ENCODE assay signal across 1 cellular context in the genomic region with DNA sequence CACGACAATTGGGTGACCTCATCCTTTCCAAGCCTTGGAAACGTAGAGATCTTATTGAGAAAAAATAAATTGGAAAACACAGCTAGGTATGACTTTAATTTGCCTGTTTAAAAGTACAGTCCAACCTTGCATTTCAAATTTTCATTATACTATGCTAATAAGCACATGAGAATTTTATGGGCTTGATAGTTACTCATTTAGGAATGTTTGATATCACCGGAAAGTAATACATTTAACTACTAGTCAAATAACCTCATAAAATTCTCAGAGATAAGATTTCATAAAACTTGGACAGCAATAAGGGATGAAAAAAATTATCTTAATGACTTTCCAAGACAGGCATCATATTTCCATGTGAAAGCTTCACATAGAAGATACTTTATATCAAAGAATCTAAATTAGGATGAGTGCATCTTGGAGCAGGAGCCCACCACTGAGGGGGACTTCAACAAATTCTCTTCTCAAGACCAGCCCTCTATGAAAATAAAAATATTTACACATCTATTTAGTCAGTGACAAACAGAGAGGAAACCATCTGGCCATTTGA.
TF ChIP-seq lines count a peak whose summit lies in the region.

No MANE protein-coding gene starts in this region.

TF ChIP-seq in HEK293, 187 proteins besides CTCF, POLR2A, EP300 and RAD21 (continued from another document and continues in another):
- peak; percentile 68; the same call in 1 of the 2 replicates for TF ChIP-seq FEZF1 (tag by site-specific recombination; IDR thresholded peaks at IDR 0.05)
- no peak for TF ChIP-seq ZNF155 (tag by site-specific recombination; IDR thresholded peaks at IDR 0.05)
- no peak for TF ChIP-seq ZNF214 (tag by site-specific recombination; IDR thresholded peaks at IDR 0.05; ENCODE audit: borderline replicate concordance)
- TF ChIP-seq ZFHX2 (tag by site-specific recombination; conservative IDR thresholded peaks at IDR 0.05): no peak
- no peak for TF ChIP-seq ZNF221 (tag by site-specific recombination; IDR thresholded peaks at IDR 0.05; ENCODE audit: borderline replicate concordance)
- TF ChIP-seq ZNF610 (tag by site-specific recombination; IDR thresholded peaks at IDR 0.05; ENCODE audit: borderline replicate concordance): no peak
- TF ChIP-seq ZNF37A (tag by site-specific recombination; IDR thresholded peaks at IDR 0.05): no peak
- no peak; the same call in 1 of the 2 replicates for TF ChIP-seq ZNF10 (tag by site-specific recombination; IDR thresholded peaks at IDR 0.05)
- TF ChIP-seq ZIC2 (tag by site-specific recombination; IDR thresholded peaks at IDR 0.05): no peak
- TF ChIP-seq ZNF23 (tag by site-specific recombination; IDR thresholded peaks at IDR 0.05; ENCODE audit: borderline replicate concordance): no peak
- no peak for TF ChIP-seq ZNF266 (tag by site-specific recombination; IDR thresholded peaks at IDR 0.05; ENCODE audit: low read depth)
- no peak for TF ChIP-seq ZNF747 (tag by site-specific recombination; IDR thresholded peaks at IDR 0.05)
- TF ChIP-seq ZNF791 (tag by site-specific recombination; IDR thresholded peaks at IDR 0.05): no peak
- no peak for TF ChIP-seq KLF9 (tag by site-specific recombination; IDR thresholded peaks at IDR 0.05; ENCODE audit: low read depth)
- no peak for TF ChIP-seq ZNF184 (tag by site-specific recombination; IDR thresholded peaks at IDR 0.05)
- TF ChIP-seq ZSCAN16 (tag by site-specific recombination; IDR thresholded peaks at IDR 0.05): no peak
- no peak for TF ChIP-seq ZBTB48 (tag by site-specific recombination; IDR thresholded peaks at IDR 0.05)
- TF ChIP-seq, protein P1, sequence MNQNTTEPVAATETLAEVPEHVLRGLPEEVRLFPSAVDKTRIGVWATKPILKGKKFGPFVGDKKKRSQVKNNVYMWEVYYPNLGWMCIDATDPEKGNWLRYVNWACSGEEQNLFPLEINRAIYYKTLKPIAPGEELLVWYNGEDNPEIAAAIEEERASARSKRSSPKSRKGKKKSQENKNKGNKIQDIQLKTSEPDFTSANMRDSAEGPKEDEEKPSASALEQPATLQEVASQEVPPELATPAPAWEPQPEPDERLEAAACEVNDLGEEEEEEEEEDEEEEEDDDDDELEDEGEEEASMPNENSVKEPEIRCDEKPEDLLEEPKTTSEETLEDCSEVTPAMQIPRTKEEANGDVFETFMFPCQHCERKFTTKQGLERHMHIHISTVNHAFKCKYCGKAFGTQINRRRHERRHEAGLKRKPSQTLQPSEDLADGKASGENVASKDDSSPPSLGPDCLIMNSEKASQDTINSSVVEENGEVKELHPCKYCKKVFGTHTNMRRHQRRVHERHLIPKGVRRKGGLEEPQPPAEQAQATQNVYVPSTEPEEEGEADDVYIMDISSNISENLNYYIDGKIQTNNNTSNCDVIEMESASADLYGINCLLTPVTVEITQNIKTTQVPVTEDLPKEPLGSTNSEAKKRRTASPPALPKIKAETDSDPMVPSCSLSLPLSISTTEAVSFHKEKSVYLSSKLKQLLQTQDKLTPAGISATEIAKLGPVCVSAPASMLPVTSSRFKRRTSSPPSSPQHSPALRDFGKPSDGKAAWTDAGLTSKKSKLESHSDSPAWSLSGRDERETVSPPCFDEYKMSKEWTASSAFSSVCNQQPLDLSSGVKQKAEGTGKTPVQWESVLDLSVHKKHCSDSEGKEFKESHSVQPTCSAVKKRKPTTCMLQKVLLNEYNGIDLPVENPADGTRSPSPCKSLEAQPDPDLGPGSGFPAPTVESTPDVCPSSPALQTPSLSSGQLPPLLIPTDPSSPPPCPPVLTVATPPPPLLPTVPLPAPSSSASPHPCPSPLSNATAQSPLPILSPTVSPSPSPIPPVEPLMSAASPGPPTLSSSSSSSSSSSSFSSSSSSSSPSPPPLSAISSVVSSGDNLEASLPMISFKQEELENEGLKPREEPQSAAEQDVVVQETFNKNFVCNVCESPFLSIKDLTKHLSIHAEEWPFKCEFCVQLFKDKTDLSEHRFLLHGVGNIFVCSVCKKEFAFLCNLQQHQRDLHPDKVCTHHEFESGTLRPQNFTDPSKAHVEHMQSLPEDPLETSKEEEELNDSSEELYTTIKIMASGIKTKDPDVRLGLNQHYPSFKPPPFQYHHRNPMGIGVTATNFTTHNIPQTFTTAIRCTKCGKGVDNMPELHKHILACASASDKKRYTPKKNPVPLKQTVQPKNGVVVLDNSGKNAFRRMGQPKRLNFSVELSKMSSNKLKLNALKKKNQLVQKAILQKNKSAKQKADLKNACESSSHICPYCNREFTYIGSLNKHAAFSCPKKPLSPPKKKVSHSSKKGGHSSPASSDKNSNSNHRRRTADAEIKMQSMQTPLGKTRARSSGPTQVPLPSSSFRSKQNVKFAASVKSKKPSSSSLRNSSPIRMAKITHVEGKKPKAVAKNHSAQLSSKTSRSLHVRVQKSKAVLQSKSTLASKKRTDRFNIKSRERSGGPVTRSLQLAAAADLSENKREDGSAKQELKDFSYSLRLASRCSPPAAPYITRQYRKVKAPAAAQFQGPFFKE (tag by site-specific recombination; IDR thresholded peaks at IDR 0.05; ENCODE audit: borderline replicate concordance): no peak
- TF ChIP-seq, protein P2, sequence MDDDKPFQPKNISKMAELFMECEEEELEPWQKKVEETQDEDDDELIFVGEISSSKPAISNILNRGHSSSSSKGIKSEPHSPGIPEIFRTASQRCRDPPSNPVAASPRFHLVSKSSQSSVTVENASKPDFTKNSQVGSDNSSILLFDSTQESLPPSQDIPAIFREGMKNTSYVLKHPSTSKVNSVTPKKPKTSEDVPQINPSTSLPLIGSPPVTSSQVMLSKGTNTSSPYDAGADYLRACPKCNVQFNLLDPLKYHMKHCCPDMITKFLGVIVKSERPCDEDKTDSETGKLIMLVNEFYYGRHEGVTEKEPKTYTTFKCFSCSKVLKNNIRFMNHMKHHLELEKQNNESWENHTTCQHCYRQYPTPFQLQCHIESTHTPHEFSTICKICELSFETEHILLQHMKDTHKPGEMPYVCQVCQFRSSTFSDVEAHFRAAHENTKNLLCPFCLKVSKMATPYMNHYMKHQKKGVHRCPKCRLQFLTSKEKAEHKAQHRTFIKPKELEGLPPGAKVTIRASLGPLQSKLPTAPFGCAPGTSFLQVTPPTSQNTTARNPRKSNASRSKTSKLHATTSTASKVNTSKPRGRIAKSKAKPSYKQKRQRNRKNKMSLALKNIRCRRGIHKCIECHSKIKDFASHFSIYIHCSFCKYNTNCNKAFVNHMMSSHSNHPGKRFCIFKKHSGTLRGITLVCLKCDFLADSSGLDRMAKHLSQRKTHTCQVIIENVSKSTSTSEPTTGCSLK (tag by site-specific recombination; IDR thresholded peaks at IDR 0.05): no peak
- TF ChIP-seq GLI4 (tag by site-specific recombination; IDR thresholded peaks at IDR 0.05): no peak
- TF ChIP-seq ZNF324 (tag by site-specific recombination; IDR thresholded peaks at IDR 0.05): no peak
- TF ChIP-seq, protein P3, sequence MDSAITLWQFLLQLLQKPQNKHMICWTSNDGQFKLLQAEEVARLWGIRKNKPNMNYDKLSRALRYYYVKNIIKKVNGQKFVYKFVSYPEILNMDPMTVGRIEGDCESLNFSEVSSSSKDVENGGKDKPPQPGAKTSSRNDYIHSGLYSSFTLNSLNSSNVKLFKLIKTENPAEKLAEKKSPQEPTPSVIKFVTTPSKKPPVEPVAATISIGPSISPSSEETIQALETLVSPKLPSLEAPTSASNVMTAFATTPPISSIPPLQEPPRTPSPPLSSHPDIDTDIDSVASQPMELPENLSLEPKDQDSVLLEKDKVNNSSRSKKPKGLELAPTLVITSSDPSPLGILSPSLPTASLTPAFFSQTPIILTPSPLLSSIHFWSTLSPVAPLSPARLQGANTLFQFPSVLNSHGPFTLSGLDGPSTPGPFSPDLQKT (IDR thresholded peaks at IDR 0.05; ENCODE audit: borderline replicate concordance, low read depth, low read length): no peak
- no peak for TF ChIP-seq GLIS1 (tag by site-specific recombination; IDR thresholded peaks at IDR 0.05)
- TF ChIP-seq, protein P4, sequence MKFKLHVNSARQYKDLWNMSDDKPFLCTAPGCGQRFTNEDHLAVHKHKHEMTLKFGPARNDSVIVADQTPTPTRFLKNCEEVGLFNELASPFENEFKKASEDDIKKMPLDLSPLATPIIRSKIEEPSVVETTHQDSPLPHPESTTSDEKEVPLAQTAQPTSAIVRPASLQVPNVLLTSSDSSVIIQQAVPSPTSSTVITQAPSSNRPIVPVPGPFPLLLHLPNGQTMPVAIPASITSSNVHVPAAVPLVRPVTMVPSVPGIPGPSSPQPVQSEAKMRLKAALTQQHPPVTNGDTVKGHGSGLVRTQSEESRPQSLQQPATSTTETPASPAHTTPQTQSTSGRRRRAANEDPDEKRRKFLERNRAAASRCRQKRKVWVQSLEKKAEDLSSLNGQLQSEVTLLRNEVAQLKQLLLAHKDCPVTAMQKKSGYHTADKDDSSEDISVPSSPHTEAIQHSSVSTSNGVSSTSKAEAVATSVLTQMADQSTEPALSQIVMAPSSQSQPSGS (tag by site-specific recombination; IDR thresholded peaks at IDR 0.05; ENCODE audit: low read depth): peak; percentile 74
- TF ChIP-seq IKZF3 (tag by site-specific recombination; IDR thresholded peaks at IDR 0.05): peak; percentile 42; the same call in 1 of the 2 replicates
- no peak for TF ChIP-seq ZFP3 (tag by site-specific recombination; IDR thresholded peaks at IDR 0.05; ENCODE audit: low read depth)
- no peak for TF ChIP-seq ZNF121 (tag by site-specific recombination; IDR thresholded peaks at IDR 0.05)
- peak; percentile 95 for TF ChIP-seq ZNF664 (tag by site-specific recombination; IDR thresholded peaks at IDR 0.05)
- TF ChIP-seq ZNF777 (tag by site-specific recombination; IDR thresholded peaks at IDR 0.05; ENCODE audit: borderline replicate concordance): no peak
- TF ChIP-seq ZBTB20 (tag by site-specific recombination; IDR thresholded peaks at IDR 0.05): no peak
- TF ChIP-seq TCF7L2 (IDR thresholded peaks at IDR 0.05; ENCODE audit: borderline replicate concordance, low read depth, low read length): peak; percentile 17; the same call in 1 of the 2 replicates
- TF ChIP-seq GFI1B (tag by site-specific recombination; IDR thresholded peaks at IDR 0.05): no peak
- TF ChIP-seq, protein P5, sequence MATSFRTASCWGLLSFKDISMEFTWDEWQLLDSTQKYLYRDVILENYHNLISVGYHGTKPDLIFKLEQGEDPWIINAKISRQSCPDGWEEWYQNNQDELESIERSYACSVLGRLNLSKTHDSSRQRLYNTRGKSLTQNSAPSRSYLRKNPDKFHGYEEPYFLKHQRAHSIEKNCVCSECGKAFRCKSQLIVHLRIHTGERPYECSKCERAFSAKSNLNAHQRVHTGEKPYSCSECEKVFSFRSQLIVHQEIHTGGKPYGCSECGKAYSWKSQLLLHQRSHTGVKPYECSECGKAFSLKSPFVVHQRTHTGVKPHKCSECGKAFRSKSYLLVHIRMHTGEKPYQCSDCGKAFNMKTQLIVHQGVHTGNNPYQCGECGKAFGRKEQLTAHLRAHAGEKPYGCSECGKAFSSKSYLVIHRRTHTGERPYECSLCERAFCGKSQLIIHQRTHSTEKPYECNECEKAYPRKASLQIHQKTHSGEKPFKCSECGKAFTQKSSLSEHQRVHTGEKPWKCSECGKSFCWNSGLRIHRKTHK (tag by site-specific recombination; IDR thresholded peaks at IDR 0.05): no peak
- TF ChIP-seq BCL11A (tag by site-specific recombination; IDR thresholded peaks at IDR 0.05; ENCODE audit: low read depth): peak; percentile 59; the same call in 1 of the 2 replicates
- no peak for TF ChIP-seq ZNF354C (tag by site-specific recombination; IDR thresholded peaks at IDR 0.05; ENCODE audit: borderline replicate concordance, low read depth)
- TF ChIP-seq ZNF133 (tag by site-specific recombination; IDR thresholded peaks at IDR 0.05): no peak
- TF ChIP-seq YY1 (tag by site-specific recombination; IDR thresholded peaks at IDR 0.05): no peak
- TF ChIP-seq, protein P6, sequence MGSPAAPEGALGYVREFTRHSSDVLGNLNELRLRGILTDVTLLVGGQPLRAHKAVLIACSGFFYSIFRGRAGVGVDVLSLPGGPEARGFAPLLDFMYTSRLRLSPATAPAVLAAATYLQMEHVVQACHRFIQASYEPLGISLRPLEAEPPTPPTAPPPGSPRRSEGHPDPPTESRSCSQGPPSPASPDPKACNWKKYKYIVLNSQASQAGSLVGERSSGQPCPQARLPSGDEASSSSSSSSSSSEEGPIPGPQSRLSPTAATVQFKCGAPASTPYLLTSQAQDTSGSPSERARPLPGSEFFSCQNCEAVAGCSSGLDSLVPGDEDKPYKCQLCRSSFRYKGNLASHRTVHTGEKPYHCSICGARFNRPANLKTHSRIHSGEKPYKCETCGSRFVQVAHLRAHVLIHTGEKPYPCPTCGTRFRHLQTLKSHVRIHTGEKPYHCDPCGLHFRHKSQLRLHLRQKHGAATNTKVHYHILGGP (tag by site-specific recombination; IDR thresholded peaks at IDR 0.05): peak; percentile 69
- TF ChIP-seq ZNF623 (tag by site-specific recombination; IDR thresholded peaks at IDR 0.05): no peak
- no peak for TF ChIP-seq ZNF132 (tag by site-specific recombination; IDR thresholded peaks at IDR 0.05; ENCODE audit: borderline replicate concordance)
- TF ChIP-seq, protein P7, sequence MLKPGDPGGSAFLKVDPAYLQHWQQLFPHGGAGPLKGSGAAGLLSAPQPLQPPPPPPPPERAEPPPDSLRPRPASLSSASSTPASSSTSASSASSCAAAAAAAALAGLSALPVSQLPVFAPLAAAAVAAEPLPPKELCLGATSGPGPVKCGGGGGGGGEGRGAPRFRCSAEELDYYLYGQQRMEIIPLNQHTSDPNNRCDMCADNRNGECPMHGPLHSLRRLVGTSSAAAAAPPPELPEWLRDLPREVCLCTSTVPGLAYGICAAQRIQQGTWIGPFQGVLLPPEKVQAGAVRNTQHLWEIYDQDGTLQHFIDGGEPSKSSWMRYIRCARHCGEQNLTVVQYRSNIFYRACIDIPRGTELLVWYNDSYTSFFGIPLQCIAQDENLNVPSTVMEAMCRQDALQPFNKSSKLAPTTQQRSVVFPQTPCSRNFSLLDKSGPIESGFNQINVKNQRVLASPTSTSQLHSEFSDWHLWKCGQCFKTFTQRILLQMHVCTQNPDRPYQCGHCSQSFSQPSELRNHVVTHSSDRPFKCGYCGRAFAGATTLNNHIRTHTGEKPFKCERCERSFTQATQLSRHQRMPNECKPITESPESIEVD (tag by site-specific recombination; IDR thresholded peaks at IDR 0.05): no peak; the same call in 1 of the 2 replicates
- TF ChIP-seq, protein P8, sequence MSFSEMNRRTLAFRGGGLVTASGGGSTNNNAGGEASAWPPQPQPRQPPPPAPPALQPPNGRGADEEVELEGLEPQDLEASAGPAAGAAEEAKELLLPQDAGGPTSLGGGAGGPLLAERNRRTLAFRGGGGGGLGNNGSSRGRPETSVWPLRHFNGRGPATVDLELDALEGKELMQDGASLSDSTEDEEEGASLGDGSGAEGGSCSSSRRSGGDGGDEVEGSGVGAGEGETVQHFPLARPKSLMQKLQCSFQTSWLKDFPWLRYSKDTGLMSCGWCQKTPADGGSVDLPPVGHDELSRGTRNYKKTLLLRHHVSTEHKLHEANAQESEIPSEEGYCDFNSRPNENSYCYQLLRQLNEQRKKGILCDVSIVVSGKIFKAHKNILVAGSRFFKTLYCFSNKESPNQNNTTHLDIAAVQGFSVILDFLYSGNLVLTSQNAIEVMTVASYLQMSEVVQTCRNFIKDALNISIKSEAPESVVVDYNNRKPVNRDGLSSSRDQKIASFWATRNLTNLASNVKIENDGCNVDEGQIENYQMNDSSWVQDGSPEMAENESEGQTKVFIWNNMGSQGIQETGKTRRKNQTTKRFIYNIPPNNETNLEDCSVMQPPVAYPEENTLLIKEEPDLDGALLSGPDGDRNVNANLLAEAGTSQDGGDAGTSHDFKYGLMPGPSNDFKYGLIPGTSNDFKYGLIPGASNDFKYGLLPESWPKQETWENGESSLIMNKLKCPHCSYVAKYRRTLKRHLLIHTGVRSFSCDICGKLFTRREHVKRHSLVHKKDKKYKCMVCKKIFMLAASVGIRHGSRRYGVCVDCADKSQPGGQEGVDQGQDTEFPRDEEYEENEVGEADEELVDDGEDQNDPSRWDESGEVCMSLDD (tag by site-specific recombination; IDR thresholded peaks at IDR 0.05): no peak
